In genomic region chr6:36683145-36683655, GRCh38 we compare ENCODE assay signal across 1 cellular context.
TF ChIP-seq lines count a peak whose summit lies in the region.

No MANE protein-coding gene starts in this region.

TF ChIP-seq in HepG2, 621 proteins besides CTCF, POLR2A, EP300 and RAD21:
- 0 out of 2 replicates have a peak, but pooled peaks have one; percentile 3 for TF ChIP-seq GRHL1 (CRISPR knock-in tag; conservative IDR thresholded peaks at IDR 0.05)
- 0 out of 2 replicates have a peak, but pooled peaks have one; percentile 20 for TF ChIP-seq SNAPC5 (CRISPR knock-in tag; IDR thresholded peaks at IDR 0.05; ENCODE audit: borderline replicate concordance)
- no peak for TF ChIP-seq ZNF615 (CRISPR knock-in tag; IDR thresholded peaks at IDR 0.05; ENCODE audit: borderline replicate concordance)
- TF ChIP-seq WIZ (CRISPR knock-in tag; IDR thresholded peaks at IDR 0.05) = 0 out of 2 replicates have a peak, but pooled peaks have one; percentile 32
- TF ChIP-seq ARID2 (CRISPR knock-in tag; IDR thresholded peaks at IDR 0.05; ENCODE audit: borderline replicate concordance) = 0 out of 2 replicates have a peak, but pooled peaks have one; percentile 9
- 0 out of 2 replicates have a peak, but pooled peaks have one; percentile 13 for TF ChIP-seq MXD1 (CRISPR knock-in tag; IDR thresholded peaks at IDR 0.05)
- peak; percentile 95 for TF ChIP-seq ZNF629 (CRISPR knock-in tag; conservative IDR thresholded peaks at IDR 0.05)
- TF ChIP-seq ZSCAN5A (CRISPR knock-in tag; IDR thresholded peaks at IDR 0.05; ENCODE audit: borderline replicate concordance) = 0 out of 2 replicates have a peak, but pooled peaks have one; percentile 8
- TF ChIP-seq ZNF724P (CRISPR knock-in tag; IDR thresholded peaks at IDR 0.05; ENCODE audit: borderline replicate concordance) = no peak
- peak; percentile 17 for TF ChIP-seq ZSCAN25 (CRISPR knock-in tag; IDR thresholded peaks at IDR 0.05)
- no peak for TF ChIP-seq ZZZ3 (CRISPR knock-in tag; IDR thresholded peaks at IDR 0.05; ENCODE audit: borderline replicate concordance)
- TF ChIP-seq CHD4 (IDR thresholded peaks at IDR 0.05; ENCODE audit: borderline replicate concordance, low read length) = peak; percentile 64; the same call in 1 of the 2 replicates
- 0 out of 2 replicates have a peak, but pooled peaks have one; percentile 5 for TF ChIP-seq ATF7-NPFF (CRISPR knock-in tag; IDR thresholded peaks at IDR 0.05; ENCODE audit: low read depth)
- TF ChIP-seq ZNF773 (CRISPR knock-in tag; IDR thresholded peaks at IDR 0.05; ENCODE audit: borderline replicate concordance) = no peak
- TF ChIP-seq ZSCAN31 (CRISPR knock-in tag; IDR thresholded peaks at IDR 0.05; ENCODE audit: low read depth) = 0 out of 2 replicates have a peak, but pooled peaks have one; percentile 69
- no peak for TF ChIP-seq KDM5B (CRISPR knock-in tag; IDR thresholded peaks at IDR 0.05; ENCODE audit: borderline replicate concordance)
- 0 out of 2 replicates have a peak, but pooled peaks have one; percentile 14 for TF ChIP-seq TRIM24 (CRISPR knock-in tag; IDR thresholded peaks at IDR 0.05)
- TF ChIP-seq PRDM15 (CRISPR knock-in tag; IDR thresholded peaks at IDR 0.05) = 0 out of 2 replicates have a peak, but pooled peaks have one; percentile 1
